ENCODE assay signal across 24 cellular contexts in the genomic region with DNA sequence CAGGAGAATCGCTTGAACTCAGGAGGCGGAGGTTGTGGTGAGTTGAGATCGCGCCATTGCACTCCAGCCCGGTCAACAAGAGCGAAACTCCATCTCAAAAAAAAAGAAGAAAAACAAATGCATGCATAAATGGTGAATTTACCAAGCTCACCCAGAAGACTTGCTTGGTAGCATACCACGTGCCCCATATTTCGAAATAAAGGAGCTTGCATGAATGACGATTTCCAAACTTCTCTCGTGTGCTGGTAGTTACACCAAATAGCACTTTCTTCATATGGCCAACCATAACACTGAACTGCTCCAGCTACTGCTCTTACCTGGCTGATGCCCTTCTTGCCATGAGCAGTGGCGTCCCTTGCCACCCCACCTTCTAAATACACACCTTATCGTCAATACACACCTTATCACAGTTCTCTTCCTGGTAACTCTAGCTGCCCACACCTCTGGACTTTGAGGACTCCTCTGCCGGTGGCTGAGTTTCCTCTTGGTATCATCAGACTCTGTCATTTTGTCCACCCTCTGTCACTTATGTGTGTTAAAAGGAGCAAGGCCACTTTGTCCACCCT. TPM values are rescaled to one million over a fixed set of nuclear protein-coding genes. Genes with fewer than 3 reads are reported as not detected.
DNase-seq lines count a peak whose midpoint lies in the region; ATAC-seq and TF ChIP-seq lines count a peak whose summit lies in the region.
"Had no signal": no experiment of that assay in that cellular context is flagged by ENCODE, and none has a peak within 500 bp of the region (broad histone marks: within the 10 kb centered on the region; RNA-seq: fewer than 3 reads in every experiment).

No MANE protein-coding gene starts in this region.

- H3K9me3 Mint-ChIP-seq in MCF 10A (ENCODE audit: unreplicated experiment) (no peaks in the 10 kb centered on the region), T-cell (no peaks in the 10 kb centered on the region)
- H3K9me3 Mint-ChIP-seq: CD4-positive, alpha-beta memory T cell; effector memory CD8-positive, alpha-beta T cell; stimulated activated effector memory CD8-positive, alpha-beta T cell treated with anti-CD3 and anti-CD28 coated beads, Interleukin-12 subunit alpha, Interleukin-12 subunit beta, amount 100 ng/mL, for 72 hours had no signal

- H3K4me3 ChIP-seq in breast epithelium (no peak overlapping the region), mucosa of descending colon (no peak overlapping the region), right atrium auricular region (no peak overlapping the region), ovary (no peak overlapping the region)
- H3K4me3 ChIP-seq: A549, SK-N-MC, tibial artery had no signal

- H3K4me3 Mint-ChIP-seq in MCF 10A (ENCODE audit: unreplicated experiment) (no peak overlapping the region), T-cell (peak overlapping the region in 2 of 3 donors; percentile 14 to 51)
- H3K4me3 Mint-ChIP-seq: effector memory CD8-positive, alpha-beta T cell; stimulated activated effector memory CD8-positive, alpha-beta T cell treated with anti-CD3 and anti-CD28 coated beads, Interleukin-12 subunit alpha, Interleukin-12 subunit beta, amount 100 ng/mL, for 72 hours had no signal

- DNase-seq in MCF 10A (ENCODE audit: unreplicated experiment): peak; percentile 61
- no peak for DNase-seq in breast epithelium (ENCODE audit: low spot score in 2 of 2)
- no peak for DNase-seq in T-cell
- DNase-seq in mucosa of descending colon: peak; percentile 65 to 76 (median 70)
- DNase-seq in right atrium auricular region (ENCODE audit: low spot score): no peak
- no peak for DNase-seq in HuH-7 (ENCODE audit: low spot score)
- no peak for DNase-seq in ovary
- DNase-seq: aorta; CD4-positive, alpha-beta memory T cell; cerebellar nuclear complex; DND-41; effector memory CD8-positive, alpha-beta T cell; GOT3; hippocampal formation; KG1; mesendoderm; NCI-H748 treated with DMSO at 0.1 percent for 48 hours; stimulated activated CD4-positive, alpha-beta T cell treated with anti-CD3 and anti-CD28 coated beads, Interleukin-15, amount 100 ng/mL, for 24 hours; tibial artery had no signal

- no peaks in the 10 kb centered on the region for H3K4me1 ChIP-seq in breast epithelium
- H3K4me1 ChIP-seq in mucosa of descending colon (ENCODE audit: low read depth): peaks cover 37% of the 10 kb centered on the region
- peaks cover 0 to 24% of the 10 kb centered on the region in 2 donors for H3K4me1 ChIP-seq in right atrium auricular region
- peaks cover 7% of the 10 kb centered on the region for H3K4me1 ChIP-seq in ovary (ENCODE audit: insufficient read depth)

- intact Hi-C loops in MCF 10A (cut with micrococcal nuclease): no loop called here
- intact Hi-C loops in breast epithelium (cut with DNase I; ENCODE audit: low total_unique reads): no loop called here
- intact Hi-C loops in mucosa of descending colon (cut with DNase I, micrococcal nuclease): loop anchor here in 1 of 2 donors (10.0 kb wide), 1 partner anchor 165 kb away; a partner anchor contains a TSS
- intact Hi-C loops in ovary (cut with DNase I): loop anchor here in 2 of 4 donors (10.0 kb wide), 2 partner anchors 105 to 165 kb away; a partner anchor contains a TSS

- BruUV-seq in MCF 10A (replicated peaks; lab: Mats Ljungman, UMichigan): no TSS peak

- H3K27ac ChIP-seq in breast epithelium (no peak overlapping the region), right atrium auricular region (no peak overlapping the region), ovary (no peak overlapping the region)
- H3K27ac ChIP-seq: A549, SK-N-MC, tibial artery had no signal

- H3K4me1 Mint-ChIP-seq in MCF 10A (ENCODE audit: insufficient read depth, unreplicated experiment) (peaks cover 12% of the 10 kb centered on the region), T-cell (peaks cover 29 to 50% (median 38%) of the 10 kb centered on the region in 3 donors)

- TF ChIP-seq CTCF in MCF 10A (IDR thresholded peaks at IDR 0.05; ENCODE audit: unreplicated experiment): no peak
- no peak for TF ChIP-seq CTCF in breast epithelium (IDR thresholded peaks at IDR 0.05)
- TF ChIP-seq CTCF in mucosa of descending colon (IDR thresholded peaks at IDR 0.05): no peak
- no peak for TF ChIP-seq CTCF in right atrium auricular region (IDR thresholded peaks at IDR 0.05)
- TF ChIP-seq CTCF in ovary (IDR thresholded peaks at IDR 0.05): no peak

- TF ChIP-seq EP300 in ovary (IDR thresholded peaks at IDR 0.05): no peak

- H3K27me3 ChIP-seq in breast epithelium: no peaks in the 10 kb centered on the region
- no peaks in the 10 kb centered on the region for H3K27me3 ChIP-seq in right atrium auricular region
- H3K27me3 ChIP-seq in ovary: no peaks in the 10 kb centered on the region
- H3K27me3 ChIP-seq: tibial artery had no signal

- H3K36me3 ChIP-seq in breast epithelium: no peaks in the 10 kb centered on the region
- H3K36me3 ChIP-seq in mucosa of descending colon (ENCODE audit: low read depth): no peaks in the 10 kb centered on the region
- no peaks in the 10 kb centered on the region for H3K36me3 ChIP-seq in right atrium auricular region
- no peaks in the 10 kb centered on the region for H3K36me3 ChIP-seq in ovary
- H3K36me3 ChIP-seq: tibial artery had no signal

- no peak for TF ChIP-seq POLR2A in breast epithelium (IDR thresholded peaks at IDR 0.05)
- TF ChIP-seq POLR2A in ovary (IDR thresholded peaks at IDR 0.05): no peak

- POLR2A ChIA-PET in MCF 10A (lab: Yijun Ruan, JAX) (interaction anchor here (1.2 to 1.6 kb wide), 2 partner anchors 44 to 50 kb away, joined by 4 to 7 read pairs; no protein-coding TSS in a partner anchor), T-cell (lab: Charles Lee) (no interaction called here)

- H3K27ac Mint-ChIP-seq in MCF 10A (ENCODE audit: low read depth, unreplicated experiment) (no peak overlapping the region), T-cell (no peak overlapping the region)
- H3K27ac Mint-ChIP-seq: effector memory CD8-positive, alpha-beta T cell; stimulated activated effector memory CD8-positive, alpha-beta T cell treated with anti-CD3 and anti-CD28 coated beads, Interleukin-12 subunit alpha, Interleukin-12 subunit beta, amount 100 ng/mL, for 72 hours had no signal

- no peak for ATAC-seq in T-cell (replicated peaks in 1 of 4)
- peak; percentile 32 for ATAC-seq in mucosa of descending colon
- ATAC-seq in esophagus mucosa: no peak
- ATAC-seq: A549; effector memory CD8-positive, alpha-beta T cell; Panc1; stimulated activated effector memory CD8-positive, alpha-beta T cell treated with anti-CD3 and anti-CD28 coated beads, Interleukin-12 subunit alpha, Interleukin-12 subunit beta, amount 100 ng/mL, for 72 hours had no signal

- H3K27me3 Mint-ChIP-seq in MCF 10A (ENCODE audit: insufficient read depth, unreplicated experiment) (no peaks in the 10 kb centered on the region), T-cell (no peaks in the 10 kb centered on the region)
- H3K27me3 Mint-ChIP-seq: CD4-positive, alpha-beta memory T cell; effector memory CD8-positive, alpha-beta T cell had no signal

- H3K36me3 Mint-ChIP-seq in MCF 10A (ENCODE audit: insufficient read depth, unreplicated experiment) (no peaks in the 10 kb centered on the region), T-cell (peaks cover 15% of the 10 kb centered on the region)

- WGBS in ovary, 3 donors: 78 to 86% (median 80%) methylated on average over 13 of the region's 13 CpGs

- CTCF ChIA-PET in MCF 10A (lab: Yijun Ruan, JAX): interaction anchor here (0.8 to 2.6 kb wide), 3 partner anchors 15 to 51 kb away, joined by 3 to 15 read pairs (median 3); no protein-coding TSS in a partner anchor
- CTCF ChIA-PET in T-cell (lab: Charles Lee): interaction anchor here (0.5 to 0.7 kb wide), 4 partner anchors 14 to 820 kb away, joined by 3 to 6 read pairs (median 4); no protein-coding TSS in a partner anchor

- H3K9me3 ChIP-seq in breast epithelium: no peaks in the 10 kb centered on the region
- H3K9me3 ChIP-seq in mucosa of descending colon: no peaks in the 10 kb centered on the region
- H3K9me3 ChIP-seq in right atrium auricular region: no peaks in the 10 kb centered on the region
- H3K9me3 ChIP-seq in ovary: no peaks in the 10 kb centered on the region
- H3K9me3 ChIP-seq: A549, tibial artery had no signal

RNA-seq across cellular contexts. Expression of a gene that starts 2.8 kb away (rescaled TPM):
- total RNA-seq in MCF 10A (2022): 7.6 and 8.3 TPM in 2 replicates
- total RNA-seq in breast epithelium: 10 to 100 TPM; 11.5 to 21.4 (median 19.7) TPM
- 10 to 100 TPM; 18.4 to 26.3 (median 23.1) TPM for total RNA-seq in T-cell
- total RNA-seq in mucosa of descending colon: 10 to 100 TPM; 40.4 to 87.3 (median 73.1) TPM
- total RNA-seq in esophagus mucosa: 23.8 TPM
- total RNA-seq in right atrium auricular region: 1 to 10 TPM; 4.0 to 4.9 TPM
- total RNA-seq in ovary: 10 to 100 TPM in 3 of 7 donors, 1 to 10 TPM in 4; 4.5 to 12.5 (median 9.6) TPM
- 1 to 10 TPM; 2.3 to 4.1 TPM for polyA plus RNA-seq in ovary

RNA-seq across cellular contexts. Expression of a gene that starts 24.6 kb away (rescaled TPM):
- total RNA-seq in MCF 10A (2022) (1.3 and 1.8 TPM in 2 replicates), breast epithelium (10 to 100 TPM; 15.7 to 29.0 (median 22.1) TPM), T-cell (10 to 100 TPM in 2 of 5 donors, 1 to 10 TPM in 2, under 1 TPM in 1; 0.85 to 16.1 (median 8.1) TPM), mucosa of descending colon (1 to 10 TPM in 2 of 3 donors, under 1 TPM in 1; 0.75 to 5.0 (median 4.1) TPM), esophagus mucosa (33.7 TPM), right atrium auricular region (1 to 10 TPM; 1.8 to 8.2 TPM), ovary (10 to 100 TPM in 3 of 7 donors, 1 to 10 TPM in 4; 3.5 to 16.9 (median 10.0) TPM)
- 10 to 100 TPM; 16.3 to 22.6 TPM for polyA plus RNA-seq in ovary

Comparison
In these comparisons a context has a peak if more than half of its experiments do, and no peak if none do; other contexts are left out.
1. DNase-seq: peak in MCF 10A (single experiment) and mucosa of descending colon (3 of 3); none in breast epithelium (0 of 2), T-cell (0 of 34), right atrium auricular region (single experiment), HuH-7 (single experiment) and ovary (0 of 5).